3 cellular contexts compared by ENCODE assay signal in the genomic region with DNA sequence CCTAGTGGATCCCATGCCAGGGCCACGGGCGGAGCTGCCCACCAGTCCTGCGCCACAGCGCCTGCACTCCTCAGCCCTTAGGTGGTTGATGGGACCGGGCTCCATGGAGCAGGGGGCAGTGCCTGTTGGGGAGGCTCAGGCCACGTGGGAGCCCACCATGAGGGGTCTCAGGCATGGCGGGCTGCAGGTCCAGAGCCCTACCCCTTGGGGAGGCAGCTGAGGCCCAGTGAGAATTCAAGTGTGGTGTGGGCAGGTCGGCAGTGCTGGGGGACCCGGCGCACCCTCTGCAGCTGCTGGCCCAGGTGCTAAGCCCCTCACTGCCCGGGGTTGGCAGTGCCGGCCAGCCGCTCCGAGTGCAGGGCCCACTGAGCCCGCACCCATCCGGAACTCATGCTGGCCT.
"Had no signal": no experiment of that assay in that cellular context is flagged by ENCODE, and none has a peak within 500 bp of the region (broad histone marks: within the 10 kb centered on the region; RNA-seq: fewer than 3 reads in every experiment).

No MANE protein-coding gene starts in this region.

- H3K4me3 ChIP-seq: GM12878 had no signal

- ATAC-seq: GM12878 had no signal

- DNase-seq: GDM1, GF-D8 had no signal
